In the genomic region with DNA sequence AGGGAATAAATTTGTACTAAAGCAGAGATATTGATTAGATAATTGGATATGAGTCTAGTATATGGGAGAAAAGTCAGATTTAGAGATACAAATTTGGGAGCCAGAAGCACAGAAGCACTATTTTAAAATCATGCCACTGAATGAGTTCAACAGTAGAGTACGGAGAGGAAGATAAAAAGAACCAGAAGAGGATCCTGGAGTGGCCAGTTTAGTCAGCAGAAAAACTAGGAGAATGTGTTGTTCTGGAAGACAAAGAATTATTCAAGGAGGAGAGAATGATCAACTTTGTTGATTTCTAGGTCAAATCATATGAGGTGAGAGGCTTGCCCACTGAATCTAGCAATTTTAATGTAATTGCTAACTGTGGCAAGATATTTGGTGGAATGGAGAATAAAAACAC, we compare ENCODE assay signal across 17 cellular contexts.
DNase-seq lines count a peak whose midpoint lies in the region; ATAC-seq and TF ChIP-seq lines count a peak whose summit lies in the region.
"Had no signal": no experiment of that assay in that cellular context is flagged by ENCODE, and none has a peak within 500 bp of the region (broad histone marks: within the 10 kb centered on the region; RNA-seq: fewer than 3 reads in every experiment).

No MANE protein-coding gene starts in this region.

- no peaks in the 10 kb centered on the region for H3K27me3 ChIP-seq in CD8-positive, alpha-beta T cell (ENCODE audit: insufficient read depth, low read length)
- H3K27me3 ChIP-seq in transverse colon: no peaks in the 10 kb centered on the region
- H3K27me3 ChIP-seq: BLaER1, Peyer's patch had no signal

- no peak for DNase-seq in CD8-positive, alpha-beta T cell
- peak; percentile 13 for DNase-seq in OCI-M1 (lab: John Stamatoyannopoulos, UW)
- no peak for DNase-seq in nephron progenitor cell
- no peak for DNase-seq in G401 (ENCODE audit: low spot score)
- DNase-seq in GM13976 (ENCODE audit: low spot score): no peak
- DNase-seq in transverse colon: no peak
- DNase-seq: CD8-positive, alpha-beta memory T cell; DMS79; NCI-H1105; NCI-H1694; NCI-H2227 treated with DMSO at 0.1 percent for 48 hours; NCI-H524; Peyer's patch had no signal

- no peak overlapping the region for H3K4me3 Mint-ChIP-seq in CD8-positive, alpha-beta T cell
- H3K4me3 Mint-ChIP-seq in dendritic cell treated with granulocyte-macrophage colony-stimulating factor and Interleukin-4, amounts not matched to agents 40 ng/mL and 50 ng/mL, for 4 days: no peak overlapping the region
- H3K4me3 Mint-ChIP-seq in nephron progenitor cell: no peak overlapping the region

- H3K4me3 ChIP-seq in CD8-positive, alpha-beta T cell (ENCODE audit: low read depth, low read length): no peak overlapping the region
- no peak overlapping the region for H3K4me3 ChIP-seq in transverse colon
- H3K4me3 ChIP-seq: BLaER1, Peyer's patch had no signal

- intact Hi-C loops in CD8-positive, alpha-beta T cell (cut with DNase I, micrococcal nuclease): loop anchor here (5.0 to 10.0 kb wide), 2 partner anchors 61 to 66 kb away; a partner anchor contains a TSS
- intact Hi-C loops in dendritic cell treated with granulocyte-macrophage colony-stimulating factor and Interleukin-4, amounts not matched to agents 40 ng/mL and 50 ng/mL, for 4 days (cut with micrococcal nuclease): no loop called here
- intact Hi-C loops in transverse colon (cut with DNase I; ENCODE audit: low total_unique reads): no loop called here

- in situ Hi-C loops in G401 (cut with HindIII; ENCODE audit: low sequenced_read_pairs): no loop called here
- in situ Hi-C loops in GM13976 (cut with MboI; ENCODE audit: low sequenced_read_pairs, unreplicated experiment): no loop called here
- in situ Hi-C loops in transverse colon (cut with MboI; ENCODE audit: low pct_ligation_motif_present in 1 of 4, low pct_unique_long_range_greater_than_20kb in 1 of 4, low sequenced_read_pairs in 3 of 4): no loop called here

- no peak overlapping the region for H3K27ac ChIP-seq in CD8-positive, alpha-beta T cell (ENCODE audit: low read depth, low read length)
- no peak overlapping the region for H3K27ac ChIP-seq in transverse colon
- H3K27ac ChIP-seq: BLaER1, Peyer's patch had no signal

- H3K27ac Mint-ChIP-seq in CD8-positive, alpha-beta T cell: peak overlapping the region; percentile 1
- H3K27ac Mint-ChIP-seq in dendritic cell treated with granulocyte-macrophage colony-stimulating factor and Interleukin-4, amounts not matched to agents 40 ng/mL and 50 ng/mL, for 4 days: peak overlapping the region; percentile 15
- H3K27ac Mint-ChIP-seq in nephron progenitor cell: peak overlapping the region; percentile 23

- H3K4me1 Mint-ChIP-seq in CD8-positive, alpha-beta T cell (ENCODE audit: low read depth): peaks cover 68% of the 10 kb centered on the region
- H3K4me1 Mint-ChIP-seq in dendritic cell treated with granulocyte-macrophage colony-stimulating factor and Interleukin-4, amounts not matched to agents 40 ng/mL and 50 ng/mL, for 4 days (ENCODE audit: low read depth): peaks cover 33% of the 10 kb centered on the region
- peaks cover 5% of the 10 kb centered on the region for H3K4me1 Mint-ChIP-seq in nephron progenitor cell

- H3K27me3 Mint-ChIP-seq in CD8-positive, alpha-beta T cell (ENCODE audit: low read depth): no peaks in the 10 kb centered on the region
- H3K27me3 Mint-ChIP-seq in dendritic cell treated with granulocyte-macrophage colony-stimulating factor and Interleukin-4, amounts not matched to agents 40 ng/mL and 50 ng/mL, for 4 days: no peaks in the 10 kb centered on the region
- H3K27me3 Mint-ChIP-seq in nephron progenitor cell (ENCODE audit: low read depth, poor library complexity): no peaks in the 10 kb centered on the region
- H3K27me3 Mint-ChIP-seq: CD8-positive, alpha-beta memory T cell had no signal

- H3K9me3 ChIP-seq in CD8-positive, alpha-beta T cell (ENCODE audit: low read length): no peaks in the 10 kb centered on the region
- no peaks in the 10 kb centered on the region for H3K9me3 ChIP-seq in transverse colon
- H3K9me3 ChIP-seq: BLaER1, Peyer's patch had no signal

- no peaks in the 10 kb centered on the region for H3K9me3 Mint-ChIP-seq in CD8-positive, alpha-beta T cell
- H3K9me3 Mint-ChIP-seq in dendritic cell treated with granulocyte-macrophage colony-stimulating factor and Interleukin-4, amounts not matched to agents 40 ng/mL and 50 ng/mL, for 4 days: no peaks in the 10 kb centered on the region
- no peaks in the 10 kb centered on the region for H3K9me3 Mint-ChIP-seq in nephron progenitor cell
- H3K9me3 Mint-ChIP-seq: CD8-positive, alpha-beta memory T cell had no signal

- no peak for TF ChIP-seq POLR2A in transverse colon (IDR thresholded peaks at IDR 0.05)

- WGBS in transverse colon (ENCODE audit: low coverage in 1 of 2), 2 donors: 76 to 88% methylated on average over 1 of the region's 1 CpG

- TF ChIP-seq EP300 in transverse colon (IDR thresholded peaks at IDR 0.05; ENCODE audit: low read depth): no peak

- ATAC-seq in CD8-positive, alpha-beta T cell: no peak
- no peak for ATAC-seq in HG03521 (IDR thresholded peaks at IDR 0.05; ENCODE audit: unreplicated experiment)
- ATAC-seq: Right ventricle myocardium inferior had no signal

- POLR2A ChIA-PET in CD8-positive, alpha-beta T cell (lab: Charles Lee): no interaction called here

- no peaks in the 10 kb centered on the region for H3K36me3 ChIP-seq in CD8-positive, alpha-beta T cell (ENCODE audit: insufficient read depth, low read length)
- no peaks in the 10 kb centered on the region for H3K36me3 ChIP-seq in transverse colon
- H3K36me3 ChIP-seq: Peyer's patch had no signal

- peaks cover 6% of the 10 kb centered on the region for H3K4me1 ChIP-seq in CD8-positive, alpha-beta T cell (ENCODE audit: insufficient read depth, low read length)
- peaks cover 4 to 24% (median 10%) of the 10 kb centered on the region in 4 donors for H3K4me1 ChIP-seq in transverse colon

- H3K36me3 Mint-ChIP-seq in CD8-positive, alpha-beta T cell: peaks cover 5% of the 10 kb centered on the region
- H3K36me3 Mint-ChIP-seq in dendritic cell treated with granulocyte-macrophage colony-stimulating factor and Interleukin-4, amounts not matched to agents 40 ng/mL and 50 ng/mL, for 4 days (ENCODE audit: low read depth): no peaks in the 10 kb centered on the region
- peaks cover 8% of the 10 kb centered on the region for H3K36me3 Mint-ChIP-seq in nephron progenitor cell (ENCODE audit: low read depth)

- TF ChIP-seq CTCF in CD8-positive, alpha-beta T cell (IDR thresholded peaks at IDR 0.05): no peak
- no peak for TF ChIP-seq CTCF in nephron progenitor cell (IDR thresholded peaks at IDR 0.05)
- no peak for TF ChIP-seq CTCF in GM13976 (IDR thresholded peaks at IDR 0.05; ENCODE audit: borderline replicate concordance, control extremely low read depth, extremely low read depth, insufficient read depth, missing control alignments)
- TF ChIP-seq CTCF in transverse colon (IDR thresholded peaks at IDR 0.05): no peak

- CTCF ChIA-PET in CD8-positive, alpha-beta T cell (lab: Charles Lee): no interaction called here

Comparison
In these comparisons a context has a peak if more than half of its experiments do, and no peak if none do; other contexts are left out.
1. intact Hi-C loops: an anchor here in CD8-positive, alpha-beta T cell (5.0 to 10.0 kb wide); none called in dendritic cell treated with granulocyte-macrophage colony-stimulating factor and Interleukin-4, amounts not matched to agents 40 ng/mL and 50 ng/mL, for 4 days and transverse colon.